Comparison of ENCODE assay signal across 8 cellular contexts in the genomic region with DNA sequence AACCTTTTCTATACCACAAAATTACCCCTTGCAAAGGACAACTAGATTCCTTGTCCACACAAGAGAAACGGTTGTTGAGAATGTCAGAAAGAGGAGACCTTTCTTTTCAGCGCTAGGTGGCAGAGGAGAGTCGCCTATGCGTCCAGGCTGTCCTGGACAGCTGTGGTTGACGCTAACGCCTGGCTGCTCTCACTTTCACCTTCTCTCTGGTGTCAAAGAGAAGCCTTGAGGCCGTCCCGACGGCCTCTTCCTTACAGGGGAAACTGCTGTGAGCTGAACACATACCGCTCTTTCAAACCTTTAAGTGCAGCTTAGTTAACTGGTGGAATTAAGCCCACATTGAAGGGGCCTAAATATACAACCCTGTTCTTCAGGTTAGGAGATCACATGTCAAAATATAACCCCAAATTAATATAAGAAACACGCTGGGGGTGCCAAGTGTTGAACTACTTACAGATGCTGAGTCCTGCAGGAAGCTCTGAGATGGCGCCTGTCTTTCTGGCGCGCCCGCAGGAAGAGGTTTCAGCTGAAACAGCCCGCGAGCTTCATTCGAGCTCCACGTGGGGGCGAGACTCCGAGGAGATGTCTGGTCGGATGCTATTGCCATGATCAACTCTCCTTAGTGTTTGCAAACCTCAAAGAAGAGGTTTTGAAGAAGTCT.
DNase-seq lines count a peak whose midpoint lies in the region; ATAC-seq and TF ChIP-seq lines count a peak whose summit lies in the region.

No MANE protein-coding gene starts in this region.

- in situ Hi-C loops in GM13977 (cut with MboI; ENCODE audit: low pct_unique_long_range_greater_than_20kb, low sequenced_read_pairs, unreplicated experiment), result no loop called here

- H3K27ac ChIP-seq in 22Rv1, result no peak overlapping the region

- TF ChIP-seq CTCF in 22Rv1 (IDR thresholded peaks at IDR 0.05) (peak; percentile 94), GM13977 (IDR thresholded peaks at IDR 0.05; ENCODE audit: extremely low read depth, insufficient read depth, missing control alignments) (peak; percentile 82)

- ATAC-seq in HG02938 (IDR thresholded peaks at IDR 0.05; ENCODE audit: unreplicated experiment), result peak; percentile 98

- peak; percentile 81 for DNase-seq in GM13977 (ENCODE audit: low spot score)
- peak; percentile 60 for DNase-seq in NCI-H2029 (lab: John Stamatoyannopoulos, UW)
- DNase-seq in UCSD-AML1 (lab: John Stamatoyannopoulos, UW; ENCODE audit: unreplicated experiment), result peak; percentile 51
- DNase-seq in brain pericyte (ENCODE audit: low read depth, low spot score), result peak; percentile 20
- peak; percentile 82 for DNase-seq in iPS-NIHi11 (ENCODE audit: low spot score)
- peak; percentile 26 for DNase-seq in smooth muscle cell of the brain vasculature (ENCODE audit: low read depth, low spot score)

Comparison
In these comparisons a context has a peak if more than half of its experiments do, and no peak if none do; other contexts are left out.
1. DNase-seq: peak in every context shown above with its lines; median percentile 82 in iPS-NIHi11; 81 in GM13977; 60 in NCI-H2029; 51 in UCSD-AML1; 26 in smooth muscle cell of the brain vasculature; 20 in brain pericyte.